In the genomic region with DNA sequence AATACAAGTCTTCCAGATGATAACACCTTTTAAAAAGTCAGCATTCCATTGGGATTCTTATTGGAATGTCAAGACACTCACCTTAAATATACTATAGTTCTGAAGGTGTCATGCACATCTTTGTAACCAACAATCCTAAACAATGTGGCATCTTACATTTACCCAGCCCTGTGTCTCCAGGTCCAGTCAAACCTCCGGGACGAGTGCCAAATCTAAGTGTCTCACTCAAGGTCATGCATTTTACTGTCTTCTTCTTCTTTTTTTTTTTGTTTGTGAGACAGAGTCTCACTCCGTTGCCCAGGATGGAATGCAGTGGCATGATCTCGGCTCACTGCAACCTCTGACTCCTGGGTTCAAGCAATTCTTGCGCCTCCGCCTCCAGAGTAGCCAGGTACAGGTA, we compare ENCODE assay signal across 17 cellular contexts.
DNase-seq lines count a peak whose midpoint lies in the region; FAIRE-seq and TF ChIP-seq lines count a peak whose summit lies in the region.
"Had no signal": no experiment of that assay in that cellular context is flagged by ENCODE, and none has a peak within 500 bp of the region (broad histone marks: within the 10 kb centered on the region; RNA-seq: fewer than 3 reads in every experiment).

No MANE protein-coding gene starts in this region.

- DNase-seq in A172 (ENCODE audit: low spot score) = peak; percentile 4
- peak; percentile 64 for DNase-seq in EH (ENCODE audit: low read depth)
- peak; percentile 87 for DNase-seq in M059J (ENCODE audit: low read depth)
- peak; percentile 50 for DNase-seq in T1000 (lab: John Stamatoyannopoulos, UW)
- DNase-seq in hypothalamus (lab: John Stamatoyannopoulos, UW) = no peak
- DNase-seq in neural progenitor cell (ENCODE audit: low spot score) = no peak
- DNase-seq in urothelium cell line (ENCODE audit: low spot score) = no peak
- DNase-seq: CD4-positive, alpha-beta memory T cell; DMS153; DMS79 treated with DMSO at 0.1 percent for 48 hours; GOT3 had no signal

- H3K4me1 ChIP-seq in neural progenitor cell = no peaks in the 10 kb centered on the region
- H3K4me1 ChIP-seq: HAP-1 had no signal

- no peak overlapping the region for H2AFZ ChIP-seq in neural progenitor cell (replicated peaks)

- no peaks in the 10 kb centered on the region for H3K36me3 Mint-ChIP-seq in neural progenitor cell
- H3K36me3 Mint-ChIP-seq: CD4-positive, alpha-beta memory T cell had no signal

- H3K27ac Mint-ChIP-seq in neural progenitor cell = no peak overlapping the region
- H3K27ac Mint-ChIP-seq: B cell; CD4-positive, alpha-beta memory T cell had no signal

- no peak overlapping the region for H3K9ac ChIP-seq in neural progenitor cell

- peaks cover 2% of the 10 kb centered on the region for H3K27me3 Mint-ChIP-seq in neural progenitor cell (ENCODE audit: insufficient read depth, low read depth)
- H3K27me3 Mint-ChIP-seq: B cell; CD4-positive, alpha-beta memory T cell had no signal

- H3K9me3 Mint-ChIP-seq in neural progenitor cell = no peaks in the 10 kb centered on the region

- TF ChIP-seq CTCF in neural progenitor cell (IDR thresholded peaks at IDR 0.05) = no peak

- no peaks in the 10 kb centered on the region for H3F3A ChIP-seq in neural progenitor cell (ENCODE audit: low read depth)

- FAIRE-seq in urothelium cell line (lab: Jason Lieb, UNC) = no peak
- FAIRE-seq: A204.1, D721Med, HepG2 had no signal

- H3K4me2 ChIP-seq in neural progenitor cell = no peak overlapping the region

- H3K4me3 ChIP-seq in neural progenitor cell = no peak overlapping the region
- H3K4me3 ChIP-seq: HAP-1 had no signal

- H3K27ac ChIP-seq in neural progenitor cell = no peak overlapping the region
- H3K27ac ChIP-seq: C4-2B had no signal

- no peaks in the 10 kb centered on the region for H3K79me2 ChIP-seq in neural progenitor cell (ENCODE audit: low read depth)

- H3K36me3 ChIP-seq in neural progenitor cell = no peaks in the 10 kb centered on the region
- H3K36me3 ChIP-seq: HAP-1 had no signal

- no peaks in the 10 kb centered on the region for H4K20me1 ChIP-seq in neural progenitor cell (ENCODE audit: low read depth)

- H3K4me3 Mint-ChIP-seq in neural progenitor cell = no peak overlapping the region
- H3K4me3 Mint-ChIP-seq: B cell; CD4-positive, alpha-beta memory T cell had no signal

- H3K4me1 Mint-ChIP-seq in neural progenitor cell = peaks cover 2% of the 10 kb centered on the region
- H3K4me1 Mint-ChIP-seq: B cell; CD4-positive, alpha-beta memory T cell had no signal

- no peaks in the 10 kb centered on the region for H3K27me3 ChIP-seq in neural progenitor cell

- H3K9me3 ChIP-seq in neural progenitor cell (ENCODE audit: low read depth) = no peaks in the 10 kb centered on the region
- H3K9me3 ChIP-seq: HAP-1 had no signal

Comparison
In these comparisons a context has a peak if more than half of its experiments do, and no peak if none do; other contexts are left out.
1. DNase-seq: peak in A172 (single experiment), EH (single experiment), M059J (single experiment) and T1000 (single experiment); none in hypothalamus (0 of 51), neural progenitor cell (single experiment) and urothelium cell line (single experiment).